Comparison of ENCODE assay signal across 8 cellular contexts in the genomic region with DNA sequence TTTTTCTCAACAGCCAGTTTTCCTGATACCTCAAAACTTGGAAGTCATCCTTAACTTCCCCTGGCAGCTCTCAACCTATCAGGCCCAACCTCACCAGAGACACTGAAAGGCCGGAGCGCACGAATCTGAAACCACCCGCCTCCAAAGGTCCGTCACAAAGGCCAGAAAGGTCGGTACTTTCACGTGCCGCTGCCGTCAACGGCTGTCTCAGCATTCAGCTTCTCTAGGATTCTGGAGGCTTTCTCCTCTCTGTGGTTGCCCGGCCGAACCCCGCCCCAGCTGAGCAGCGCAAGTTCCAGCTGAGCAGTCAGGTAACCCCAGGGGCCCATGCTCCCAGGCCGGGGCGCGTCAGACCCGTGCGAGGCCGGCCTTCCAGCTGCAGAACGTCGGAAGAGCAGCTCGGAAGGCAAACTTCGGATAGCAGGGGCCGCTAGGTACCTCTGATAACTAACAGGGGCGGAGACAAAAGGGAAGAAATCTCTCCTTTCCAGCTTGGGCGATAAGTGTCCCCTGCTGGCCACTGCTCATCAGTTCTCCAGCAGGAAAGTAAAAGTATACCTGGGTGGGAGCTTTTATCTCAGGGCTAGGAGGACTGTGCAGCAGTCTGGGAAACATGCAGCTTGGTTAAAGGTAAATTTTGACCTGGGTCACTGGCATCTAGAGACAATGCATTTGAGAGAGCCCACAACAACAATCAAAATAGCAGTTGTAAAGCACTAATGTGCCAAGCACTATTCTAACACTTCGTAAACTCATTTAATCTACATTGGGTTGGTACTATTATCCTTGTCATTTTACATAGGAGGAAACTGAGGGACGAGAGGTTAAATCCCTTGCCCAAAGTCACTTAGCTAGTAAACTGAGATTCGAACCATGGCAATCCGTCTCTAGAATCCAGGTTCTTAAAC.
A peak's percentile ranks its signal among the peaks of the same experiment; 100 is the strongest.
DNase-seq lines count a peak whose midpoint lies in the region; ATAC-seq and TF ChIP-seq lines count a peak whose summit lies in the region.

No MANE protein-coding gene starts in this region.

- no peak overlapping the region for H2AFZ ChIP-seq in OCI-LY3 (ENCODE audit: low read depth, low read length)

- H3K36me3 ChIP-seq in OCI-LY3 (replicated peaks; ENCODE audit: low read depth, low read length), result peaks cover 49% of the 10 kb centered on the region

- no peaks in the 10 kb centered on the region for H3K27me3 ChIP-seq in OCI-LY3 (ENCODE audit: low read depth, low read length)

- H3K27ac ChIP-seq in OCI-LY3 (ENCODE audit: low read length), result peak overlapping the region; percentile 41

- intact Hi-C loops in posterior cingulate gyrus (cut with DNase I), result no loop called here

- H3K9me3 ChIP-seq in OCI-LY3 (ENCODE audit: insufficient read depth, low read length), result peaks cover 3% of the 10 kb centered on the region; the same call in 1 of the 2 replicates

- H3K4me2 ChIP-seq in OCI-LY3 (ENCODE audit: low read length), result peak overlapping the region; percentile 92

- peak; percentile 23; the same call in 1 of the 2 replicates for TF ChIP-seq CTCF in OCI-LY3 (IDR thresholded peaks at IDR 0.05; ENCODE audit: low read depth, low read length)

- ATAC-seq in HG03342 (IDR thresholded peaks at IDR 0.05; ENCODE audit: unreplicated experiment), result peak; percentile 96

- H3K9ac ChIP-seq in OCI-LY3 (ENCODE audit: low read length), result peak overlapping the region; percentile 57

- H3K4me1 ChIP-seq in OCI-LY3 (ENCODE audit: low read length), result peaks cover 16% of the 10 kb centered on the region

- peaks cover 20% of the 10 kb centered on the region for H3K79me2 ChIP-seq in OCI-LY3 (ENCODE audit: low read length)

- TF ChIP-seq POLR2A in GM19099 (IDR thresholded peaks at IDR 0.05; ENCODE audit: extremely low read depth, insufficient read length, low read depth), result peak; percentile 54

- peak; percentile 92 for DNase-seq in CD1c-positive myeloid dendritic cell (ENCODE audit: extremely low spot score)
- peak; percentile 90 for DNase-seq in astrocyte of the hippocampus (ENCODE audit: low read depth, low spot score)
- DNase-seq in hepatic stellate cell (ENCODE audit: low spot score), result peak; percentile 74
- peak; percentile 44 to 95 (median 72) for DNase-seq in posterior cingulate gyrus
- no peak for DNase-seq in effector CD4-positive, alpha-beta T cell

- H4K20me1 ChIP-seq in OCI-LY3 (ENCODE audit: insufficient read depth, low read length), result peaks cover 8% of the 10 kb centered on the region

- peak overlapping the region; percentile 76 for H3K4me3 ChIP-seq in OCI-LY3 (ENCODE audit: low read length)
